Comparison of ENCODE assay signal across 8 cellular contexts in the genomic region with DNA sequence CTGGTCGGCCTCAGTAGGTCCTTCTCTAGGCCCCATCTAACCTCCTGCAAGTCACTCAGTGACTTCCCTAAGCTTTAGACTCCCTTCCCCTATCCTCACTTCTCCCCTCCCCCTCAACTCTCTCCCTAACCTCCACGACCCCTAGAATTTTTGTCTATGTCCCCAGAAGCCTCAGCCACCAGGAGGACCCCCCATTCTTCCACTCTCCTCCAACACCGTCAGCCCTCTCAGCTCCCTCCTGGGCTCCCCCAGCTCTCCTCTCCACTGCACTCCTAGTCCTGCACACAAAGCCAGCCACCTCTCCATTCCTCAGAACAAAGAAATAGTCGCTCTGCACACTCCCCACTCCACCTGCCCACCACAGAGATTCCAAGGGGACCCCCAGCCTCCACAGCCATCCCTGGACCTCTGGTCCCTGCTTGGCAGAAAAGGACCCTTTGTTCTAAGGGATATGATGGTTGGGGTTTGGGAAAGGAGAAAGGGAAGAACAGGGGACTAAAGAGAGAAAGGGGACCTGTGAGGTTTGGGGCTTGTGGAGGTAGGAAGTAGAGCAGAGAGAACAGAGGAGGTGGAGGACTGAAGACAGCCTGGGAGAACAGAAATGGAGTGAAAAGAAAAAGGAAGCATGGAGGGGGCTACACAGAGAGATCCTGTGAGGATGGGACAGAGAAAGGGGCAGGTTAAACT. TPM values are rescaled to one million over a fixed set of nuclear protein-coding genes. Genes with fewer than 3 reads are reported as not detected.
A peak's percentile ranks its signal among the peaks of the same experiment; 100 is the strongest.
DNase-seq lines count a peak whose midpoint lies in the region; ATAC-seq and TF ChIP-seq lines count a peak whose summit lies in the region.

No MANE protein-coding gene starts in this region.

- no peak for TF ChIP-seq CTCF in activated CD8-positive, alpha-beta T cell treated with anti-CD3 and anti-CD28 coated beads for 36 hours (IDR thresholded peaks at IDR 0.05)
- TF ChIP-seq CTCF in suprapubic skin (IDR thresholded peaks at IDR 0.05), result no peak

- peak overlapping the region; percentile 99 for H3K4me3 Mint-ChIP-seq in activated CD4-positive, alpha-beta T cell treated with anti-CD3 and anti-CD28 coated beads, Interleukin-2, amount 10 ng/mL, durations not matched to agents 24 days and 14 days
- peak overlapping the region; percentile 98 for H3K4me3 Mint-ChIP-seq in activated CD8-positive, alpha-beta T cell treated with anti-CD3 and anti-CD28 coated beads for 36 hours
- H3K4me3 Mint-ChIP-seq in immature natural killer cell, result peak overlapping the region; percentile 90 to 98 (median 96)

- POLR2A ChIA-PET in activated CD8-positive, alpha-beta T cell treated with anti-CD3 and anti-CD28 coated beads for 36 hours (lab: Charles Lee), result interaction anchor here (0.8 to 7.5 kb wide), 9 partner anchors 9 to 64 kb away, joined by 4 to 128 read pairs (median 8); a partner anchor contains a TSS

- no peaks in the 10 kb centered on the region for H3K36me3 ChIP-seq in suprapubic skin

- peaks cover 74% of the 10 kb centered on the region for H3K4me1 Mint-ChIP-seq in activated CD4-positive, alpha-beta T cell treated with anti-CD3 and anti-CD28 coated beads, Interleukin-2, amount 10 ng/mL, durations not matched to agents 24 days and 14 days
- H3K4me1 Mint-ChIP-seq in activated CD8-positive, alpha-beta T cell treated with anti-CD3 and anti-CD28 coated beads for 36 hours (ENCODE audit: low read depth), result peaks cover 67% of the 10 kb centered on the region
- peaks cover 87 to 89% of the 10 kb centered on the region in 2 donors for H3K4me1 Mint-ChIP-seq in immature natural killer cell

- CTCF ChIA-PET in activated CD8-positive, alpha-beta T cell treated with anti-CD3 and anti-CD28 coated beads for 36 hours (lab: Charles Lee), result interaction anchor here (0.6 to 11.1 kb wide), 7 partner anchors 8 to 166 kb away, joined by 3 to 121 read pairs (median 5); a partner anchor contains a TSS

- TF ChIP-seq POLR2A in suprapubic skin (IDR thresholded peaks at IDR 0.05), result no peak

- no peak for ATAC-seq in activated CD8-positive, alpha-beta T cell treated with anti-CD3 and anti-CD28 coated beads for 36 hours
- no peak for ATAC-seq in HG03280 (IDR thresholded peaks at IDR 0.05; ENCODE audit: unreplicated experiment)

- peaks cover 84% of the 10 kb centered on the region for H3K4me1 ChIP-seq in suprapubic skin

- H3K27ac ChIP-seq in suprapubic skin, result peak overlapping the region; percentile 89

- 44% methylated on average over 4 of the region's 4 CpGs for WGBS in suprapubic skin

- no peak for TF ChIP-seq EP300 in suprapubic skin (IDR thresholded peaks at IDR 0.05)

- no peaks in the 10 kb centered on the region for H3K27me3 Mint-ChIP-seq in activated CD4-positive, alpha-beta T cell treated with anti-CD3 and anti-CD28 coated beads, Interleukin-2, amount 10 ng/mL, durations not matched to agents 24 days and 14 days
- H3K27me3 Mint-ChIP-seq in activated CD8-positive, alpha-beta T cell treated with anti-CD3 and anti-CD28 coated beads for 36 hours, result no peaks in the 10 kb centered on the region
- peaks cover 8 to 19% (median 16%) of the 10 kb centered on the region in 3 donors for H3K27me3 Mint-ChIP-seq in immature natural killer cell (ENCODE audit: low read depth in 3 of 3)

- H3K9me3 ChIP-seq in suprapubic skin, result no peaks in the 10 kb centered on the region

- no peak for DNase-seq in activated CD4-positive, alpha-beta T cell treated with anti-CD3 and anti-CD28 coated beads, Interleukin-2, amount 10 ng/mL, durations not matched to agents 24 days and 14 days
- DNase-seq in activated CD4-positive, alpha-beta T cell treated with anti-CD3 and anti-CD28 coated beads, Interleukin-2, amount 50 U/mL, for 1 hour, result no peak
- DNase-seq in activated CD8-positive, alpha-beta T cell treated with anti-CD3 and anti-CD28 coated beads for 36 hours, result no peak
- DNase-seq in immature natural killer cell, result no peak
- no peak for DNase-seq in suprapubic skin (ENCODE audit: low spot score in 2 of 2)
- no peak for DNase-seq in NCI-H748 treated with DMSO at 0.1 percent for 48 hours (lab: John Stamatoyannopoulos, UW)
- DNase-seq in NCI-H510A (lab: John Stamatoyannopoulos, UW), result no peak

- H3K4me3 ChIP-seq in suprapubic skin, result peak overlapping the region; percentile 90

- H3K27me3 ChIP-seq in suprapubic skin, result no peaks in the 10 kb centered on the region

- H3K36me3 Mint-ChIP-seq in activated CD4-positive, alpha-beta T cell treated with anti-CD3 and anti-CD28 coated beads, Interleukin-2, amount 10 ng/mL, durations not matched to agents 24 days and 14 days (ENCODE audit: low read depth), result peaks cover 52% of the 10 kb centered on the region
- H3K36me3 Mint-ChIP-seq in activated CD8-positive, alpha-beta T cell treated with anti-CD3 and anti-CD28 coated beads for 36 hours (ENCODE audit: low read depth), result peaks cover 70% of the 10 kb centered on the region
- H3K36me3 Mint-ChIP-seq in immature natural killer cell, result peaks cover 0 to 3% (median 0%) of the 10 kb centered on the region in 3 donors

- peak overlapping the region; percentile 92 for H3K27ac Mint-ChIP-seq in activated CD4-positive, alpha-beta T cell treated with anti-CD3 and anti-CD28 coated beads, Interleukin-2, amount 10 ng/mL, durations not matched to agents 24 days and 14 days
- peak overlapping the region; percentile 94 for H3K27ac Mint-ChIP-seq in activated CD8-positive, alpha-beta T cell treated with anti-CD3 and anti-CD28 coated beads for 36 hours
- peak overlapping the region; percentile 89 to 99 (median 94) for H3K27ac Mint-ChIP-seq in immature natural killer cell

- intact Hi-C loops in activated CD4-positive, alpha-beta T cell treated with anti-CD3 and anti-CD28 coated beads, Interleukin-2, amount 10 ng/mL, durations not matched to agents 24 days and 14 days (cut with micrococcal nuclease), result loop anchor here (2.0 to 5.0 kb wide), 2 partner anchors 79 to 118 kb away; a partner anchor contains a TSS
- intact Hi-C loops in activated CD8-positive, alpha-beta T cell treated with anti-CD3 and anti-CD28 coated beads for 36 hours (cut with micrococcal nuclease), result loop anchor here (2.0 kb wide), 1 partner anchor 29 kb away; no protein-coding TSS in a partner anchor

- no peaks in the 10 kb centered on the region for H3K9me3 Mint-ChIP-seq in activated CD4-positive, alpha-beta T cell treated with anti-CD3 and anti-CD28 coated beads, Interleukin-2, amount 10 ng/mL, durations not matched to agents 24 days and 14 days
- H3K9me3 Mint-ChIP-seq in activated CD8-positive, alpha-beta T cell treated with anti-CD3 and anti-CD28 coated beads for 36 hours, result no peaks in the 10 kb centered on the region
- H3K9me3 Mint-ChIP-seq in immature natural killer cell, result no peaks in the 10 kb centered on the region

RNA-seq across cellular contexts. Expression of a gene that starts 2.8 kb away (rescaled TPM):
- 189 and 198 TPM in 2 replicates for total RNA-seq in activated CD4-positive, alpha-beta T cell treated with anti-CD3 and anti-CD28 coated beads, Interleukin-2, amount 10 ng/mL, durations not matched to agents 24 days and 14 days
- 100 to 1,000 TPM; 147 to 150 TPM for total RNA-seq in activated CD8-positive, alpha-beta T cell treated with anti-CD3 and anti-CD28 coated beads for 36 hours
- polyA plus RNA-seq in immature natural killer cell, result 10 to 100 TPM in 2 of 3 donors, 1 to 10 TPM in 1; 7.2 to 33.5 (median 11.7) TPM
- total RNA-seq in suprapubic skin, result 10 to 100 TPM; 13.7 to 42.1 (median 20.6) TPM

RNA-seq across cellular contexts. Expression of a gene that starts 34.1 kb away (rescaled TPM):
- total RNA-seq in activated CD4-positive, alpha-beta T cell treated with anti-CD3 and anti-CD28 coated beads, Interleukin-2, amount 10 ng/mL, durations not matched to agents 24 days and 14 days, result not detected in 2 replicates
- not detected for total RNA-seq in activated CD8-positive, alpha-beta T cell treated with anti-CD3 and anti-CD28 coated beads for 36 hours
- polyA plus RNA-seq in immature natural killer cell, result under 1 TPM in 1 of 3 donors, not detected in 2; 0.78 TPM
- not detected for total RNA-seq in suprapubic skin

RNA-seq across cellular contexts. Expression of a gene that starts 41.3 kb away (rescaled TPM):
- 82.9 and 92.2 TPM in 2 replicates for total RNA-seq in activated CD4-positive, alpha-beta T cell treated with anti-CD3 and anti-CD28 coated beads, Interleukin-2, amount 10 ng/mL, durations not matched to agents 24 days and 14 days
- total RNA-seq in activated CD8-positive, alpha-beta T cell treated with anti-CD3 and anti-CD28 coated beads for 36 hours, result 10 to 100 TPM; 68.1 to 71.3 TPM
- polyA plus RNA-seq in immature natural killer cell, result 1 to 10 TPM; 1.0 to 7.0 (median 4.1) TPM
- total RNA-seq in suprapubic skin, result 100 to 1,000 TPM in 1 of 4 donors, 10 to 100 TPM in 3; 33.6 to 116 (median 50.3) TPM

RNA-seq across cellular contexts. Expression of a gene that starts 45.2 kb away (rescaled TPM):
- total RNA-seq in activated CD4-positive, alpha-beta T cell treated with anti-CD3 and anti-CD28 coated beads, Interleukin-2, amount 10 ng/mL, durations not matched to agents 24 days and 14 days, result 175 and 176 TPM in 2 replicates
- total RNA-seq in activated CD8-positive, alpha-beta T cell treated with anti-CD3 and anti-CD28 coated beads for 36 hours, result 100 to 1,000 TPM; 148 to 150 TPM
- 100 to 1,000 TPM; 469 to 608 (median 563) TPM for polyA plus RNA-seq in immature natural killer cell
- total RNA-seq in suprapubic skin, result 100 to 1,000 TPM; 160 to 278 (median 240) TPM
